Comparison of ENCODE assay signal across 17 cellular contexts in the genomic region with DNA sequence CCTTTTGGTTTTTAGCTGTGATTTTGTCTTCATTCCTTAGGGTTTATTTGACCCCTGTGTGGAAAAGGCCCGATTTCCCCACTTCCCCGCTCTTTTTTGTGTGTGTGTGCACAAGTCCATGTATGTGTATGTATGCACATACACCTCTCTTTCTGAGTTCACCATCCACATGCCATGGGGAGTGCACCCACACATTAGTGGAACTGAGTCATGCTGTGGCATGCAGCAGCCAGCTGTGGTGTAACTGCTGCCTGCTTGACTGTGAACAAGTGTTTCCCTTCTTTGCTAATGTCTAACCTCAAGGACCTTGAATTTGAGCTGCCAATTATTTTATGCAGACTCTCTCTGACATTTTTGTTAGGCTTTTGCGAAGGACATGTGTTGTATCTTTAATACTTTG.
A peak's percentile ranks its signal among the peaks of the same experiment; 100 is the strongest.
DNase-seq lines count a peak whose midpoint lies in the region; ATAC-seq and TF ChIP-seq lines count a peak whose summit lies in the region.
"Had no signal": no experiment of that assay in that cellular context is flagged by ENCODE, and none has a peak within 500 bp of the region (broad histone marks: within the 10 kb centered on the region; RNA-seq: fewer than 3 reads in every experiment).

No MANE protein-coding gene starts in this region.

- no peaks in the 10 kb centered on the region for H3K36me3 ChIP-seq in brain microvascular endothelial cell (replicated peaks)
- H3K36me3 ChIP-seq in kidney epithelial cell (ENCODE audit: control insufficient read depth, insufficient read depth, low read length): no peaks in the 10 kb centered on the region
- H3K36me3 ChIP-seq: uterus had no signal

- TF ChIP-seq CTCF in brain microvascular endothelial cell (IDR thresholded peaks at IDR 0.05; ENCODE audit: low read depth, low read length, missing control alignments) (no peak), kidney epithelial cell (IDR thresholded peaks at IDR 0.05; ENCODE audit: insufficient read depth, low read length, poor library complexity, severe bottlenecking) (no peak)

- no peak overlapping the region for H3K27ac ChIP-seq in brain microvascular endothelial cell
- H3K27ac ChIP-seq: coronary artery, uterus had no signal

- H3K4me3 ChIP-seq in brain microvascular endothelial cell (ENCODE audit: low read depth, low read length) (no peak overlapping the region), kidney epithelial cell (ENCODE audit: low read depth, low read length) (no peak overlapping the region)
- H3K4me3 ChIP-seq: coronary artery, K562, uterus had no signal

- DNase-seq in ACHN (peak; percentile 83), HT1080 (ENCODE audit: low read depth) (peak; percentile 36), brain microvascular endothelial cell (peak; percentile 43), kidney epithelial cell (ENCODE audit: low read depth) (peak; percentile 70), NOMO-1 treated with DMSO at 0.1 percent for 48 hours (lab: John Stamatoyannopoulos, UW; ENCODE audit: unreplicated experiment) (no peak), COR-L47 (lab: John Stamatoyannopoulos, UW) (no peak)
- DNase-seq in stimulated activated CD4-positive, alpha-beta T cell treated with anti-CD3 and anti-CD28 coated beads, Interleukin-4, amount 100 ng/mL, for 1 hour: no peak
- DNase-seq: activated T-cell treated with anti-CD3 and anti-CD28 coated beads, Interleukin-2, amount 50 U/mL, for 24 hours; NCI-H187 treated with DMSO at 0.1 percent for 48 hours; NCI-H524 treated with DMSO at 0.1 percent for 48 hours; stimulated activated naive CD4-positive, alpha-beta T cell; T-cell; uterus had no signal

- H3K27me3 ChIP-seq in brain microvascular endothelial cell (replicated peaks) (no peaks in the 10 kb centered on the region), kidney epithelial cell (ENCODE audit: control insufficient read depth, insufficient read depth, low read length) (no peaks in the 10 kb centered on the region)
- H3K27me3 ChIP-seq: uterus had no signal

- in situ Hi-C loops in ACHN (cut with HindIII; ENCODE audit: low pct_ligation_motif_present, low pct_unique_long_range_greater_than_20kb, low sequenced_read_pairs) (no loop called here), brain microvascular endothelial cell (cut with HindIII; ENCODE audit: low pct_ligation_motif_present, low sequenced_read_pairs) (no loop called here)

- ATAC-seq in HG03565 (IDR thresholded peaks at IDR 0.05; ENCODE audit: unreplicated experiment): no peak
- ATAC-seq: K562, sciatic nerve, T-cell had no signal

Comparison
In these comparisons a context has a peak if more than half of its experiments do, and no peak if none do; other contexts are left out.
1. DNase-seq: peak in ACHN (single experiment), HT1080 (single experiment), brain microvascular endothelial cell (single experiment) and kidney epithelial cell (single experiment); none in NOMO-1 treated with DMSO at 0.1 percent for 48 hours (single experiment), stimulated activated CD4-positive, alpha-beta T cell treated with anti-CD3 and anti-CD28 coated beads, Interleukin-4, amount 100 ng/mL, for 1 hour (single experiment) and COR-L47 (single experiment).